Comparison of ENCODE assay signal across 22 cellular contexts in the genomic region with DNA sequence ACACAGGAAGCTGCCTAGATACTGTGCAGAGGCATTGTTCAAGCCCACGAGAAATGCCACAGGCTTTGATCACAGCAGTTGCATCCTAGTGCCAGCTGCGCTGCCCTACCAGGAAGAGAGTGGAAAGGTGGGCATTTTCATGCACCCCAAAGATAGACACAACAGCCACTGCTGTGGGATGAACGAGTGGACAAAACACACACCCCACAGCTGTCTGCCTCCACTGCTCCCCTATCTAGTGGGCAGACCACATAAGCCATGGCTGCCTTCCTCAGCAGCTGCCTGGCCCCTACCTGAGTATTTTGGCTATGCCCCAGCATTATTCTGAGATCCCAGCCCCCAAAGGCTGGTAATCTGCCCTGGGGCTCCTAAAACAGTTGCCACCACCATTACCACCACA.
"Had no signal": no experiment of that assay in that cellular context is flagged by ENCODE, and none has a peak within 500 bp of the region (broad histone marks: within the 10 kb centered on the region; RNA-seq: fewer than 3 reads in every experiment).

No MANE protein-coding gene starts in this region.

- H3K4me3 ChIP-seq: esophagus squamous epithelium, lung, psoas muscle, testis, tibial nerve, upper lobe of right lung, vagina had no signal

- H3K9me3 Mint-ChIP-seq: naive B cell; nephron; stimulated activated naive CD8-positive, alpha-beta T cell treated with anti-CD3 and anti-CD28 coated beads, Interleukin-15, Interleukin-2, amounts not matched to agents 100 ng/mL and 50 ng/mL, for 24 hours had no signal

- H3K9me3 ChIP-seq: esophagus squamous epithelium, neutrophil, psoas muscle, testis, tibial nerve, upper lobe of right lung, vagina had no signal

- H3K4me1 ChIP-seq: esophagus squamous epithelium, psoas muscle, testis, tibial nerve, upper lobe of right lung, vagina had no signal

- H3K36me3 ChIP-seq: esophagus squamous epithelium, neutrophil, tibial nerve, upper lobe of right lung, vagina had no signal

- H3K4me1 Mint-ChIP-seq: immature natural killer cell, naive B cell, nephron had no signal

- H3K27me3 ChIP-seq: esophagus squamous epithelium, neutrophil, testis, tibial nerve, upper lobe of right lung, vagina had no signal

- H3K27me3 Mint-ChIP-seq: naive B cell; stimulated activated naive CD8-positive, alpha-beta T cell treated with anti-CD3 and anti-CD28 coated beads, Interleukin-15, Interleukin-2, amounts not matched to agents 100 ng/mL and 50 ng/mL, for 24 hours had no signal

- H3K4me3 Mint-ChIP-seq: immature natural killer cell; naive B cell; nephron; stimulated activated naive CD8-positive, alpha-beta T cell treated with anti-CD3 and anti-CD28 coated beads, Interleukin-15, Interleukin-2, amounts not matched to agents 100 ng/mL and 50 ng/mL, for 24 hours had no signal

- ATAC-seq: left cardiac atrium, left ventricle myocardium superior, psoas muscle, sciatic nerve, upper lobe of right lung had no signal

- H3K36me3 Mint-ChIP-seq: immature natural killer cell, naive B cell had no signal

- DNase-seq: effector memory CD4-positive, alpha-beta T cell; esophagus squamous epithelium; foreskin fibroblast; immature natural killer cell; left cardiac atrium; left ventricle myocardium superior; mesenchymal stem cell; midbrain; naive B cell; retina; stimulated activated CD4-positive, alpha-beta T cell treated with anti-CD3 and anti-CD28 coated beads, Interleukin-2, amount 100 ng/mL, for 24 hours; testis; upper lobe of right lung had no signal

- H3K27ac Mint-ChIP-seq: immature natural killer cell; naive B cell; nephron; stimulated activated naive CD8-positive, alpha-beta T cell treated with anti-CD3 and anti-CD28 coated beads, Interleukin-15, Interleukin-2, amounts not matched to agents 100 ng/mL and 50 ng/mL, for 24 hours had no signal

- H3K27ac ChIP-seq: epithelial cell of prostate, esophagus squamous epithelium, neutrophil, psoas muscle, testis, tibial nerve, upper lobe of right lung, vagina had no signal
